Comparison of ENCODE assay signal across 28 cellular contexts in the genomic region with DNA sequence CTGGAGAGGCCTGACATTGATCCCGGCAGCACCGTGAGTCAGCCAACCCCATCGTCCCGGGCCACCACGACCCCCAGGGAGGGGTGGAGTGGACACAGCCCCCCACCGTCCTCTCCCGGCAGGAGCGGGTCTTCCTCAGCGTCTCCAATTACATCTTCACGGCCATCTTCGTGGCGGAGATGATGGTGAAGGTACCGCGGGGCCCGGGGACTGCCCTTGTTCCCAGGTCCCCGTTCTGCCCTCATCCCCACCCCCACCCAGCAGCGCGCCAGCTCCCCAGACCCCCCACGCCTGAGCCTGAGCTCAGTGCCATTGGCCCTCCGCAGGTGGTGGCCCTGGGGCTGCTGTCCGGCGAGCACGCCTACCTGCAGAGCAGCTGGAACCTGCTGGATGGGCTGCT. TPM values are rescaled to one million over a fixed set of nuclear protein-coding genes. Genes with fewer than 3 reads are reported as not detected.
"Had no signal": no experiment of that assay in that cellular context is flagged by ENCODE, and none has a peak within 500 bp of the region (broad histone marks: within the 10 kb centered on the region; RNA-seq: fewer than 3 reads in every experiment).

No MANE protein-coding gene starts in this region.

- H3K4me3 ChIP-seq: stomach, suprapubic skin, testis, thoracic aorta, thyroid gland, tibial artery, tibial nerve, transverse colon, upper lobe of left lung, upper lobe of right lung, uterus, vagina had no signal

- H3K27me3 ChIP-seq: testis, thyroid gland, tibial artery, tibial nerve, transverse colon, upper lobe of left lung, upper lobe of right lung, uterus, vagina had no signal

- DNase-seq: stimulated activated CD4-positive, alpha-beta T cell treated with anti-CD3 and anti-CD28 coated beads, Interleukin-2, amount 100 ng/mL, for 48 hours; stimulated activated CD4-positive, alpha-beta T cell treated with anti-CD3 and anti-CD28 coated beads, Interleukin-4, amount 100 ng/mL, for 1 hour; stimulated activated CD4-positive, alpha-beta T cell treated with anti-CD3 and anti-CD28 coated beads, Interleukin-4, amount 100 ng/mL, for 24 hours; stimulated activated CD4-positive, alpha-beta T cell treated with anti-CD3 and anti-CD28 coated beads, Interleukin-4, amount 100 ng/mL, for 4 hours; stimulated activated CD8-positive, alpha-beta memory T cell treated with anti-CD3 and anti-CD28 coated beads, Interleukin-4, amount 100 ng/mL, for 48 hours; stimulated activated naive B cell treated with anti-CD40 and anti-IgM and Interleukin-4, amounts not matched to agents 10 μg/mL and 1 μg/mL and 100 μg/mL, for 72 hours; stimulated activated naive CD4-positive, alpha-beta T cell; stimulated activated naive CD4-positive, alpha-beta T cell treated with Interleukin-2 at 50 U/mL for 16 hours; stimulated activated naive CD8-positive, alpha-beta T cell treated with anti-CD3 and anti-CD28 coated beads, Interleukin-15, amount 100 ng/mL, for 72 hours; stimulated activated naive CD8-positive, alpha-beta T cell treated with anti-CD3 and anti-CD28 coated beads, Interleukin-15, Interleukin-2, amounts not matched to agents 100 U/mL and 50 U/mL, for 24 hours; stomach; substantia nigra; testis; thyroid gland; tibial artery; transverse colon; trophoblast cell; upper lobe of left lung; upper lobe of right lung; uterus had no signal

- H3K4me1 ChIP-seq: stomach, suprapubic skin, testis, thyroid gland, tibial artery, tibial nerve, transverse colon, upper lobe of left lung, upper lobe of right lung, uterus, vagina had no signal

- H3K9me3 ChIP-seq: stomach, suprapubic skin, testis, thoracic aorta, thyroid gland, tibial artery, tibial nerve, transverse colon, upper lobe of left lung, upper lobe of right lung, uterus, vagina had no signal

- ATAC-seq: stimulated activated effector memory CD8-positive, alpha-beta T cell treated with anti-CD3 and anti-CD28 coated beads, Interleukin-12 subunit alpha, Interleukin-12 subunit beta, amount 100 ng/mL, for 72 hours; stimulated activated memory B cell treated with anti-CD40 and anti-IgM and Interleukin-4, amounts not matched to agents 10 μg/mL and 1 μg/mL and 100 μg/mL, for 72 hours; stimulated activated naive B cell treated with anti-CD40 and anti-IgM and Interleukin-4, amounts not matched to agents 10 μg/mL and 1 μg/mL and 100 μg/mL, for 72 hours; stimulated activated naive CD8-positive, alpha-beta T cell treated with anti-CD3 and anti-CD28 coated beads, Interleukin-15, amount 100 ng/mL, for 72 hours; stimulated activated naive CD8-positive, alpha-beta T cell treated with anti-CD3 and anti-CD28 coated beads, Interleukin-15, Interleukin-2, amounts not matched to agents 100 U/mL and 50 U/mL, for 24 hours; upper lobe of right lung had no signal

- H3K27ac ChIP-seq: stomach, suprapubic skin, testis, thoracic aorta, thyroid gland, tibial artery, tibial nerve, transverse colon, upper lobe of left lung, upper lobe of right lung, uterus, vagina had no signal

- H3K36me3 ChIP-seq: thoracic aorta, thyroid gland, tibial nerve, transverse colon, upper lobe of left lung, upper lobe of right lung, uterus had no signal

RNA-seq across cellular contexts. Expression of a gene that starts 14.6 kb away (rescaled TPM):
- total RNA-seq: temporal lobe, thyroid gland, urinary bladder, vagina had no signal

RNA-seq across cellular contexts. Expression of a gene that starts 19.5 kb away (rescaled TPM):
- total RNA-seq: temporal lobe had no signal

RNA-seq across cellular contexts. Expression of a gene that starts 30.0 kb away (rescaled TPM):
- total RNA-seq: temporal lobe had no signal

RNA-seq across cellular contexts. Expression of a gene that starts 45.4 kb away (rescaled TPM):
- total RNA-seq: temporal lobe had no signal
